In genomic region chr4:158018090-158018808, GRCh38 we compare ENCODE assay signal across 19 cellular contexts.
DNase-seq lines count a peak whose midpoint lies in the region; ATAC-seq and TF ChIP-seq lines count a peak whose summit lies in the region.
"Had no signal": no experiment of that assay in that cellular context is flagged by ENCODE, and none has a peak within 500 bp of the region (broad histone marks: within the 10 kb centered on the region; RNA-seq: fewer than 3 reads in every experiment).

No MANE protein-coding gene starts in this region.

- H3K4me1 ChIP-seq in osteoblast (ENCODE audit: insufficient read depth, low read length) (peaks cover 56% of the 10 kb centered on the region), foreskin keratinocyte (peaks cover 33% of the 10 kb centered on the region), Karpas-422 (ENCODE audit: low read length) (no peaks in the 10 kb centered on the region)
- H3K4me1 ChIP-seq: BLaER1 had no signal

- peak overlapping the region; percentile 6; the same call in 1 of the 2 replicates for H3K27ac Mint-ChIP-seq in HFFc6
- H3K27ac Mint-ChIP-seq: activated naive CD8-positive, alpha-beta T cell treated with anti-CD3 and anti-CD28 coated beads, Interleukin-2, amount 10 ng/mL, durations not matched to agents 7 days and 5 days; stimulated activated naive CD8-positive, alpha-beta T cell treated with anti-CD3 and anti-CD28 coated beads, Interleukin-15, Interleukin-2, amounts not matched to agents 100 ng/mL and 50 ng/mL, for 24 hours had no signal

- H3K9me3 Mint-ChIP-seq in HFFc6, result no peaks in the 10 kb centered on the region
- H3K9me3 Mint-ChIP-seq: activated naive CD8-positive, alpha-beta T cell treated with anti-CD3 and anti-CD28 coated beads, Interleukin-2, amount 10 ng/mL, durations not matched to agents 7 days and 5 days; stimulated activated naive CD8-positive, alpha-beta T cell treated with anti-CD3 and anti-CD28 coated beads, Interleukin-15, Interleukin-2, amounts not matched to agents 100 ng/mL and 50 ng/mL, for 24 hours had no signal

- H3K9me3 ChIP-seq in osteoblast (ENCODE audit: low read depth, low read length), result no peaks in the 10 kb centered on the region
- H3K9me3 ChIP-seq in Karpas-422 (ENCODE audit: low read length), result no peaks in the 10 kb centered on the region
- H3K9me3 ChIP-seq: BLaER1, spleen, vagina had no signal

- TF ChIP-seq CTCF in HFFc6 (IDR thresholded peaks at IDR 0.05), result no peak
- no peak for TF ChIP-seq CTCF in osteoblast (IDR thresholded peaks at IDR 0.05; ENCODE audit: extremely low read depth, low read depth, low read length)
- TF ChIP-seq CTCF in foreskin keratinocyte (conservative IDR thresholded peaks at IDR 0.05), result no peak

- H3K27ac ChIP-seq in osteoblast (ENCODE audit: low read depth, low read length), result peak overlapping the region; percentile 4
- H3K27ac ChIP-seq in foreskin keratinocyte, result no peak overlapping the region
- H3K27ac ChIP-seq in Karpas-422 (ENCODE audit: low read length), result no peak overlapping the region
- H3K27ac ChIP-seq: BLaER1, PC-9, spleen, vagina had no signal

- H3K4me3 ChIP-seq in osteoblast (ENCODE audit: insufficient read depth, low read length) (no peak overlapping the region), Karpas-422 (ENCODE audit: low read length) (no peak overlapping the region)
- H3K4me3 ChIP-seq: BLaER1, PC-9, spleen, vagina had no signal

- H3K4me3 Mint-ChIP-seq in HFFc6, result no peak overlapping the region
- H3K4me3 Mint-ChIP-seq: activated naive CD8-positive, alpha-beta T cell treated with anti-CD3 and anti-CD28 coated beads, Interleukin-2, amount 10 ng/mL, durations not matched to agents 7 days and 5 days; stimulated activated naive CD8-positive, alpha-beta T cell treated with anti-CD3 and anti-CD28 coated beads, Interleukin-15, Interleukin-2, amounts not matched to agents 100 ng/mL and 50 ng/mL, for 24 hours had no signal

- peaks cover 76% of the 10 kb centered on the region for H3K4me1 Mint-ChIP-seq in HFFc6 (ENCODE audit: low read depth)
- H3K4me1 Mint-ChIP-seq: activated naive CD8-positive, alpha-beta T cell treated with anti-CD3 and anti-CD28 coated beads, Interleukin-2, amount 10 ng/mL, durations not matched to agents 7 days and 5 days had no signal

- ATAC-seq in foreskin keratinocyte, result no peak

- no peaks in the 10 kb centered on the region for H3K27me3 Mint-ChIP-seq in HFFc6 (ENCODE audit: insufficient read depth)
- H3K27me3 Mint-ChIP-seq: activated naive CD8-positive, alpha-beta T cell treated with anti-CD3 and anti-CD28 coated beads, Interleukin-2, amount 10 ng/mL, durations not matched to agents 7 days and 5 days; stimulated activated naive CD8-positive, alpha-beta T cell treated with anti-CD3 and anti-CD28 coated beads, Interleukin-15, Interleukin-2, amounts not matched to agents 100 ng/mL and 50 ng/mL, for 24 hours had no signal

- H3K9ac ChIP-seq in Karpas-422 (ENCODE audit: low read length), result no peak overlapping the region
- H3K9ac ChIP-seq: BLaER1 had no signal

- H2AFZ ChIP-seq in osteoblast (ENCODE audit: low read length) (no peak overlapping the region), Karpas-422 (ENCODE audit: low read length) (no peak overlapping the region)
- H2AFZ ChIP-seq: PC-9 had no signal

- H3K4me2 ChIP-seq in osteoblast (ENCODE audit: insufficient read depth, low read length) (no peak overlapping the region), Karpas-422 (ENCODE audit: low read depth, low read length, poor library complexity, severe bottlenecking) (no peak overlapping the region)
- H3K4me2 ChIP-seq: BLaER1, PC-9 had no signal

- DNase-seq in HFFc6 (no peak), NOMO-1 treated with DMSO at 0.1 percent for 48 hours (lab: John Stamatoyannopoulos, UW; ENCODE audit: unreplicated experiment) (peak; percentile 83), astrocyte of the hippocampus (ENCODE audit: low read depth, low spot score) (peak; percentile 42), osteoblast (ENCODE audit: insufficient read length, low spot score, missing footprints) (no peak), foreskin keratinocyte (no peak), mesenteric fat pad (ENCODE audit: low spot score) (no peak), Karpas-422 (no peak)
- no peak for DNase-seq in stimulated activated CD8-positive, alpha-beta memory T cell treated with anti-CD3 and anti-CD28 coated beads, Interleukin-4, amount 100 ng/mL, for 48 hours
- DNase-seq: activated naive CD8-positive, alpha-beta T cell treated with anti-CD3 and anti-CD28 coated beads, Interleukin-2, amount 10 ng/mL, durations not matched to agents 7 days and 5 days; activated T-cell treated with anti-CD3 and anti-CD28 coated beads for 4 hours; DMS153; head of caudate nucleus; NCI-H226; occipital lobe; PC-9; spleen had no signal

- H3K9me2 ChIP-seq in Karpas-422 (replicated peaks; ENCODE audit: insufficient read depth, low read length), result no peaks in the 10 kb centered on the region; the same call in 1 of the 2 replicates

- no peaks in the 10 kb centered on the region for H3K27me3 ChIP-seq in osteoblast (ENCODE audit: insufficient read depth, low read length)
- no peaks in the 10 kb centered on the region for H3K27me3 ChIP-seq in foreskin keratinocyte
- no peaks in the 10 kb centered on the region for H3K27me3 ChIP-seq in Karpas-422 (ENCODE audit: low read length)
- H3K27me3 ChIP-seq: BLaER1, spleen, vagina had no signal

- H3K36me3 ChIP-seq in osteoblast (ENCODE audit: insufficient read depth, low read length), result no peaks in the 10 kb centered on the region
- no peaks in the 10 kb centered on the region for H3K36me3 ChIP-seq in Karpas-422 (ENCODE audit: insufficient read depth, low read length)
- H3K36me3 ChIP-seq: BLaER1, spleen, vagina had no signal

- peaks cover 2% of the 10 kb centered on the region for H3K36me3 Mint-ChIP-seq in HFFc6 (ENCODE audit: low read depth)
- H3K36me3 Mint-ChIP-seq: activated naive CD8-positive, alpha-beta T cell treated with anti-CD3 and anti-CD28 coated beads, Interleukin-2, amount 10 ng/mL, durations not matched to agents 7 days and 5 days had no signal

- H3K79me2 ChIP-seq in osteoblast (ENCODE audit: insufficient read depth, low read length), result no peaks in the 10 kb centered on the region
- H3K79me2 ChIP-seq in Karpas-422 (ENCODE audit: low read length), result no peaks in the 10 kb centered on the region

- H4K20me1 ChIP-seq in osteoblast (ENCODE audit: insufficient read depth, low read length) (no peaks in the 10 kb centered on the region), Karpas-422 (ENCODE audit: insufficient read depth, low read depth, low read length) (no peaks in the 10 kb centered on the region)
- H4K20me1 ChIP-seq: BLaER1 had no signal

Comparison
In these comparisons a context has a peak if more than half of its experiments do, and no peak if none do; other contexts are left out.
1. DNase-seq: peak in NOMO-1 treated with DMSO at 0.1 percent for 48 hours (single experiment) and astrocyte of the hippocampus (single experiment); none in HFFc6 (single experiment), osteoblast (single experiment), stimulated activated CD8-positive, alpha-beta memory T cell treated with anti-CD3 and anti-CD28 coated beads, Interleukin-4, amount 100 ng/mL, for 48 hours (single experiment), foreskin keratinocyte (0 of 2), mesenteric fat pad (single experiment) and Karpas-422 (single experiment).